ENCODE assay signal across 23 cellular contexts in the genomic region with DNA sequence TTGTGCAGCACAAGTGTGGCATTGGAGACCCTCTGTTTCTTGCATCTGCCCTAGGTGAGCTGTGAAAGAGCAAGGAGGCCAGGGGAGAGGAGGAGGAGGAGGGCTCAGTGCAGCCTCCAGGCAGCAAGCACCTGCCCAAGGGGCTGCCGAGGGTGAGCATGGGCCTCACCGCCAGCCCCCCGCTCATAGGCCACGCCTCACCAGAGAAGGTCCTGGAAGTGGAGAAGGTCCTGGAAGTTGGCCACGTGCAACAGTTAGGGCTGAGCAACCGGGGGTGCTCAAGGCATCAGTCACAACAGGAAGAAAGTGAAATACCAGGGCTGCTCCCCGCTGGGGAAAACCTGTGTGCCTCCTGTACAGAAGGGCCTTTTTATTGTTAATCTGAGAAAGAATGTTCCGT.
DNase-seq lines count a peak whose midpoint lies in the region; ATAC-seq, FAIRE-seq and TF ChIP-seq lines count a peak whose summit lies in the region.
"Had no signal": no experiment of that assay in that cellular context is flagged by ENCODE, and none has a peak within 500 bp of the region (broad histone marks: within the 10 kb centered on the region; RNA-seq: fewer than 3 reads in every experiment).

No MANE protein-coding gene starts in this region.

- H3K4me3 Mint-ChIP-seq in activated CD8-positive, alpha-beta memory T cell treated with anti-CD3 and anti-CD28 coated beads, Interleukin-2, amount 10 ng/mL, durations not matched to agents 7 days and 5 days = no peak overlapping the region
- no peak overlapping the region for H3K4me3 Mint-ChIP-seq in osteocyte (ENCODE audit: unreplicated experiment)
- H3K4me3 Mint-ChIP-seq: B cell; CD8-positive, alpha-beta T cell had no signal

- no peak for FAIRE-seq in kidney (lab: Jason Lieb, UNC)
- FAIRE-seq: GM12878 had no signal

- DNase-seq in activated CD8-positive, alpha-beta memory T cell treated with anti-CD3 and anti-CD28 coated beads, Interleukin-2, amount 50 U/mL, for 4 hours = peak; percentile 2
- no peak for DNase-seq in activated CD8-positive, alpha-beta memory T cell treated with anti-CD3 and anti-CD28 coated beads, Interleukin-2, amount 10 ng/mL, durations not matched to agents 7 days and 5 days
- DNase-seq in kidney = peak; percentile 14
- peak; percentile 62 for DNase-seq in osteocyte (ENCODE audit: extremely low spot score, unreplicated experiment)
- peak; percentile 25 for DNase-seq in upper lobe of right lung
- DNase-seq in hypothalamus (lab: John Stamatoyannopoulos, UW) = no peak
- no peak for DNase-seq in medulla oblongata (ENCODE audit: extremely low spot score)
- DNase-seq in activated gamma-delta T cell (lab: John Stamatoyannopoulos, UW) = no peak
- DNase-seq: Caco-2; CD8-positive, alpha-beta T cell; EL; GDM1; KBM-7; NCI-H2029; NCI-H2227 treated with DMSO at 0.1 percent for 48 hours; NCI-H526 treated with DMSO at 0.1 percent for 48 hours; RPMI8226; SHP77 treated with DMSO at 0.1 percent for 48 hours had no signal

- H3K9ac ChIP-seq in kidney (ENCODE audit: low read length in 2 of 2) = no peak overlapping the region

- no peak overlapping the region for H3K27ac ChIP-seq in kidney (ENCODE audit: low read depth in 2 of 2, low read length in 2 of 2)
- H3K27ac ChIP-seq in upper lobe of right lung = no peak overlapping the region
- H3K27ac ChIP-seq: 22Rv1, C4-2B had no signal

- H3K4me1 ChIP-seq in kidney (ENCODE audit: control insufficient read depth in 1 of 2, insufficient read depth in 1 of 2, low read depth in 1 of 2, low read length in 2 of 2) = no peaks in the 10 kb centered on the region
- no peaks in the 10 kb centered on the region for H3K4me1 ChIP-seq in upper lobe of right lung
- H3K4me1 ChIP-seq: Caco-2 had no signal

- no peak for ATAC-seq in activated CD8-positive, alpha-beta memory T cell treated with anti-CD3 and anti-CD28 coated beads, Interleukin-2, amount 10 ng/mL, durations not matched to agents 7 days and 5 days
- no peak for ATAC-seq in upper lobe of right lung
- ATAC-seq: CD8-positive, alpha-beta T cell; GM12878; HCT116 had no signal

- H3K27ac Mint-ChIP-seq in activated CD8-positive, alpha-beta memory T cell treated with anti-CD3 and anti-CD28 coated beads, Interleukin-2, amount 10 ng/mL, durations not matched to agents 7 days and 5 days = no peak overlapping the region
- no peak overlapping the region for H3K27ac Mint-ChIP-seq in osteocyte (ENCODE audit: unreplicated experiment)
- H3K27ac Mint-ChIP-seq: B cell; CD8-positive, alpha-beta T cell had no signal

- TF ChIP-seq CTCF in kidney (IDR thresholded peaks at IDR 0.05; ENCODE audit: borderline replicate concordance, extremely low read depth, insufficient read depth) (no peak), osteocyte (IDR thresholded peaks at IDR 0.05) (no peak), upper lobe of right lung (IDR thresholded peaks at IDR 0.05) (no peak)

- H3K27me3 Mint-ChIP-seq in activated CD8-positive, alpha-beta memory T cell treated with anti-CD3 and anti-CD28 coated beads, Interleukin-2, amount 10 ng/mL, durations not matched to agents 7 days and 5 days = no peaks in the 10 kb centered on the region
- H3K27me3 Mint-ChIP-seq in osteocyte (ENCODE audit: unreplicated experiment) = no peaks in the 10 kb centered on the region
- H3K27me3 Mint-ChIP-seq: B cell had no signal

- H3K27me3 ChIP-seq in upper lobe of right lung = no peaks in the 10 kb centered on the region

- H3K4me1 Mint-ChIP-seq in activated CD8-positive, alpha-beta memory T cell treated with anti-CD3 and anti-CD28 coated beads, Interleukin-2, amount 10 ng/mL, durations not matched to agents 7 days and 5 days = no peaks in the 10 kb centered on the region
- H3K4me1 Mint-ChIP-seq in osteocyte (ENCODE audit: unreplicated experiment) = no peaks in the 10 kb centered on the region
- H3K4me1 Mint-ChIP-seq: B cell had no signal

- H3K36me3 Mint-ChIP-seq in activated CD8-positive, alpha-beta memory T cell treated with anti-CD3 and anti-CD28 coated beads, Interleukin-2, amount 10 ng/mL, durations not matched to agents 7 days and 5 days = no peaks in the 10 kb centered on the region
- H3K36me3 Mint-ChIP-seq in osteocyte (ENCODE audit: unreplicated experiment) = no peaks in the 10 kb centered on the region
- H3K36me3 Mint-ChIP-seq: CD8-positive, alpha-beta T cell had no signal

- H3K9me3 ChIP-seq in kidney (ENCODE audit: control insufficient read depth in 1 of 2, low read length in 2 of 2) = peaks cover 2 to 10% of the 10 kb centered on the region in 2 donors
- H3K9me3 ChIP-seq in upper lobe of right lung = peaks cover 8% of the 10 kb centered on the region

- intact Hi-C loops in kidney (cut with DNase I) (no loop called here), upper lobe of right lung (cut with DNase I) (no loop called here)

- CTCF ChIA-PET in activated CD8-positive, alpha-beta memory T cell treated with anti-CD3 and anti-CD28 coated beads, Interleukin-2, amount 10 ng/mL, durations not matched to agents 7 days and 5 days (lab: Charles Lee) = no interaction called here

- no peaks in the 10 kb centered on the region for H3K9me3 Mint-ChIP-seq in activated CD8-positive, alpha-beta memory T cell treated with anti-CD3 and anti-CD28 coated beads, Interleukin-2, amount 10 ng/mL, durations not matched to agents 7 days and 5 days (ENCODE audit: low read depth)
- H3K9me3 Mint-ChIP-seq in osteocyte (ENCODE audit: unreplicated experiment) = peaks cover 23% of the 10 kb centered on the region

- no peaks in the 10 kb centered on the region for H3K36me3 ChIP-seq in kidney (ENCODE audit: control insufficient read depth in 1 of 2, insufficient read depth in 2 of 2, low read length in 2 of 2)
- H3K36me3 ChIP-seq in upper lobe of right lung = no peaks in the 10 kb centered on the region

- H3K4me3 ChIP-seq in kidney (ENCODE audit: low read length in 2 of 2) = no peak overlapping the region
- no peak overlapping the region for H3K4me3 ChIP-seq in upper lobe of right lung
- H3K4me3 ChIP-seq: GM12878 had no signal

Comparison
In these comparisons a context has a peak if more than half of its experiments do, and no peak if none do; other contexts are left out.
1. DNase-seq: peak in activated CD8-positive, alpha-beta memory T cell treated with anti-CD3 and anti-CD28 coated beads, Interleukin-2, amount 50 U/mL, for 4 hours (single experiment), kidney (single experiment), osteocyte (single experiment) and upper lobe of right lung (single experiment); none in activated CD8-positive, alpha-beta memory T cell treated with anti-CD3 and anti-CD28 coated beads, Interleukin-2, amount 10 ng/mL, durations not matched to agents 7 days and 5 days (single experiment), hypothalamus (0 of 51), medulla oblongata (single experiment) and activated gamma-delta T cell (single experiment).